In genomic region chr1:115507256-115507589, GRCh38 we compare ENCODE assay signal across 9 cellular contexts.
A peak's percentile ranks its signal among the peaks of the same experiment; 100 is the strongest.
DNase-seq lines count a peak whose midpoint lies in the region; ATAC-seq and TF ChIP-seq lines count a peak whose summit lies in the region.
"Had no signal": no experiment of that assay in that cellular context is flagged by ENCODE, and none has a peak within 500 bp of the region (broad histone marks: within the 10 kb centered on the region; RNA-seq: fewer than 3 reads in every experiment).

No MANE protein-coding gene starts in this region.

- H3K4me3 ChIP-seq in OCI-LY3 (ENCODE audit: low read length) (no peak overlapping the region), fibroblast of pulmonary artery (replicated peaks; ENCODE audit: low read depth, low read length) (no peak overlapping the region)
- H3K4me3 ChIP-seq: adrenal gland had no signal

- peak; percentile 26; the same call in 1 of the 2 replicates for TF ChIP-seq CTCF in OCI-LY3 (IDR thresholded peaks at IDR 0.05; ENCODE audit: low read depth, low read length)
- TF ChIP-seq CTCF in fibroblast of pulmonary artery (IDR thresholded peaks at IDR 0.05; ENCODE audit: low read length, missing control alignments), result peak; percentile 70

- no peaks in the 10 kb centered on the region for H3K9me3 ChIP-seq in OCI-LY3 (ENCODE audit: insufficient read depth, low read length)
- H3K9me3 ChIP-seq: adrenal gland had no signal

- no peak overlapping the region for H3K27ac Mint-ChIP-seq in T-helper 2 cell treated with Interferon-gamma antibody and Interleukin-4, amounts not matched to agents 5 μg/mL and 100 μg/mL, for 36 hours

- no peak overlapping the region for H3K4me3 Mint-ChIP-seq in T-helper 2 cell treated with Interferon-gamma antibody and Interleukin-4, amounts not matched to agents 5 μg/mL and 100 μg/mL, for 36 hours

- no peaks in the 10 kb centered on the region for H3K36me3 Mint-ChIP-seq in T-helper 2 cell treated with Interferon-gamma antibody and Interleukin-4, amounts not matched to agents 5 μg/mL and 100 μg/mL, for 36 hours (ENCODE audit: low read depth)

- H3K79me2 ChIP-seq in OCI-LY3 (ENCODE audit: low read length), result no peaks in the 10 kb centered on the region

- no peaks in the 10 kb centered on the region for H4K20me1 ChIP-seq in OCI-LY3 (ENCODE audit: insufficient read depth, low read length)

- H3K27me3 ChIP-seq in OCI-LY3 (ENCODE audit: low read depth, low read length), result no peaks in the 10 kb centered on the region
- H3K27me3 ChIP-seq: adrenal gland had no signal

- H3K4me1 ChIP-seq in OCI-LY3 (ENCODE audit: low read length), result no peaks in the 10 kb centered on the region
- H3K4me1 ChIP-seq: adrenal gland had no signal

- no peak overlapping the region for H3K9ac ChIP-seq in OCI-LY3 (ENCODE audit: low read length)

- H3K4me1 Mint-ChIP-seq in T-helper 2 cell treated with Interferon-gamma antibody and Interleukin-4, amounts not matched to agents 5 μg/mL and 100 μg/mL, for 36 hours (ENCODE audit: low read depth), result no peaks in the 10 kb centered on the region

- H3K27me3 Mint-ChIP-seq in T-helper 2 cell treated with Interferon-gamma antibody and Interleukin-4, amounts not matched to agents 5 μg/mL and 100 μg/mL, for 36 hours (ENCODE audit: low read depth), result peaks cover 4% of the 10 kb centered on the region

- no peak overlapping the region for H2AFZ ChIP-seq in OCI-LY3 (ENCODE audit: low read depth, low read length)

- H3K27ac ChIP-seq in OCI-LY3 (ENCODE audit: low read length), result no peak overlapping the region
- H3K27ac ChIP-seq: adrenal gland had no signal

- ATAC-seq in HG02678 (IDR thresholded peaks at IDR 0.05; ENCODE audit: unreplicated experiment), result no peak

- no peaks in the 10 kb centered on the region for H3K36me3 ChIP-seq in OCI-LY3 (replicated peaks; ENCODE audit: low read depth, low read length)
- H3K36me3 ChIP-seq: adrenal gland had no signal

- peak; percentile 62 for DNase-seq in DMS 273 (lab: John Stamatoyannopoulos, UW; ENCODE audit: unreplicated experiment)
- DNase-seq in DMS 273 treated with DMSO at 0.1 percent for 48 hours (lab: John Stamatoyannopoulos, UW), result no peak
- peak; percentile 68 for DNase-seq in fibroblast of pulmonary artery (ENCODE audit: low read depth)
- peak; percentile 36 for DNase-seq in retina
- DNase-seq in T-helper 2 cell treated with Interferon-gamma antibody and Interleukin-4, amounts not matched to agents 5 μg/mL and 100 μg/mL, for 36 hours (ENCODE audit: low spot score), result no peak
- DNase-seq in UCSD-AML1 (lab: John Stamatoyannopoulos, UW; ENCODE audit: unreplicated experiment), result no peak

- no peak overlapping the region for H3K4me2 ChIP-seq in OCI-LY3 (ENCODE audit: low read length)

- H3K9me3 Mint-ChIP-seq in T-helper 2 cell treated with Interferon-gamma antibody and Interleukin-4, amounts not matched to agents 5 μg/mL and 100 μg/mL, for 36 hours, result no peaks in the 10 kb centered on the region

Comparison
In these comparisons a context has a peak if more than half of its experiments do, and no peak if none do; other contexts are left out.
1. DNase-seq: peak in DMS 273 (single experiment), fibroblast of pulmonary artery (single experiment) and retina (single experiment); none in DMS 273 treated with DMSO at 0.1 percent for 48 hours (single experiment), T-helper 2 cell treated with Interferon-gamma antibody and Interleukin-4, amounts not matched to agents 5 μg/mL and 100 μg/mL, for 36 hours (single experiment) and UCSD-AML1 (single experiment).